20 cellular contexts compared by ENCODE assay signal in genomic region chr3:141104151-141104741, GRCh38. TPM values are rescaled to one million over a fixed set of nuclear protein-coding genes. Genes with fewer than 3 reads are reported as not detected.
A peak's percentile ranks its signal among the peaks of the same experiment; 100 is the strongest.
DNase-seq lines count a peak whose midpoint lies in the region; ATAC-seq and TF ChIP-seq lines count a peak whose summit lies in the region.
"Had no signal": no experiment of that assay in that cellular context is flagged by ENCODE, and none has a peak within 500 bp of the region (broad histone marks: within the 10 kb centered on the region; RNA-seq: fewer than 3 reads in every experiment).

No MANE protein-coding gene starts in this region.

- H3K9ac ChIP-seq in mammary epithelial cell (ENCODE audit: insufficient read depth, low read length) = no peak overlapping the region

- peak overlapping the region; percentile 1 for H3K27ac Mint-ChIP-seq in MCF 10A (ENCODE audit: low read depth, unreplicated experiment)
- H3K27ac Mint-ChIP-seq: activated CD4-positive, alpha-beta T cell treated with anti-CD3 and anti-CD28 coated beads for 36 hours; HFFc6; stimulated activated memory B cell treated with anti-CD40 and anti-IgM and Interleukin-4, amounts not matched to agents 10 μg/mL and 1 μg/mL and 100 μg/mL, for 72 hours had no signal

- H3K36me3 ChIP-seq in mammary epithelial cell (ENCODE audit: insufficient read depth, low read length) = no peaks in the 10 kb centered on the region
- H3K36me3 ChIP-seq in cardiac muscle cell = no peaks in the 10 kb centered on the region
- H3K36me3 ChIP-seq: tibial nerve had no signal

- no peaks in the 10 kb centered on the region for H4K20me1 ChIP-seq in mammary epithelial cell (ENCODE audit: insufficient read depth, low read length)

- H3K27ac ChIP-seq in mammary epithelial cell (ENCODE audit: insufficient read depth, low read depth, low read length) = no peak overlapping the region
- peak overlapping the region; percentile 83 for H3K27ac ChIP-seq in cardiac muscle cell
- H3K27ac ChIP-seq: C4-2B, coronary artery, SJCRH30, tibial nerve had no signal

- H3K27me3 ChIP-seq in mammary epithelial cell (ENCODE audit: insufficient read depth, low read length) (peaks cover 9% of the 10 kb centered on the region), cardiac muscle cell (no peaks in the 10 kb centered on the region)
- H3K27me3 ChIP-seq: SJCRH30, tibial nerve had no signal

- no peak for TF ChIP-seq CTCF in MCF 10A (IDR thresholded peaks at IDR 0.05; ENCODE audit: unreplicated experiment)
- TF ChIP-seq CTCF in mammary epithelial cell (conservative IDR thresholded peaks at IDR 0.05 in 1 of 2, IDR thresholded peaks at IDR 0.05 in 1 of 2; ENCODE audit: extremely low read depth in 1 of 2, insufficient read depth in 1 of 2, low read depth in 1 of 2, low read length in 2 of 2) = no peak
- TF ChIP-seq CTCF in cardiac muscle cell (IDR thresholded peaks at IDR 0.05; ENCODE audit: low read depth, low read length) = no peak

- no peak overlapping the region for H3K4me2 ChIP-seq in mammary epithelial cell (ENCODE audit: insufficient read depth, low read depth, low read length)

- H3K9me3 ChIP-seq in mammary epithelial cell (replicated peaks; ENCODE audit: insufficient read depth, low read length) (no peaks in the 10 kb centered on the region), cardiac muscle cell (ENCODE audit: low read depth) (no peaks in the 10 kb centered on the region)
- H3K9me3 ChIP-seq: mucosa of descending colon, SJCRH30, tibial nerve had no signal

- H3K4me1 ChIP-seq in mammary epithelial cell (ENCODE audit: insufficient read depth, low read length) (no peaks in the 10 kb centered on the region), cardiac muscle cell (ENCODE audit: low read depth) (peaks cover 53% of the 10 kb centered on the region)
- H3K4me1 ChIP-seq: tibial nerve had no signal

- WGBS in mammary epithelial cell (ENCODE audit: low coverage, missing lambda C conversion rate) = 22% methylated on average over 7 of the region's 10 CpGs

- no peak overlapping the region for H2AFZ ChIP-seq in mammary epithelial cell (ENCODE audit: low read depth, low read length)

- no peaks in the 10 kb centered on the region for H3K9me3 Mint-ChIP-seq in MCF 10A (ENCODE audit: unreplicated experiment)
- H3K9me3 Mint-ChIP-seq: HFFc6; stimulated activated memory B cell treated with anti-CD40 and anti-IgM and Interleukin-4, amounts not matched to agents 10 μg/mL and 1 μg/mL and 100 μg/mL, for 72 hours had no signal

- no peaks in the 10 kb centered on the region for H3K36me3 Mint-ChIP-seq in MCF 10A (ENCODE audit: insufficient read depth, unreplicated experiment)
- H3K36me3 Mint-ChIP-seq: stimulated activated memory B cell treated with anti-CD40 and anti-IgM and Interleukin-4, amounts not matched to agents 10 μg/mL and 1 μg/mL and 100 μg/mL, for 72 hours had no signal

- POLR2A ChIA-PET in MCF 10A (lab: Yijun Ruan, JAX) = no interaction called here

- H3K4me3 ChIP-seq in mammary epithelial cell (replicated peaks in 1 of 3; ENCODE audit: insufficient read depth in 1 of 3, low read depth in 2 of 3, low read length in 3 of 3) (no peak overlapping the region), cardiac muscle cell (no peak overlapping the region)
- H3K4me3 ChIP-seq: coronary artery, mucosa of descending colon, SJCRH30, tibial nerve had no signal

- dilution Hi-C loops in mammary epithelial cell (cut with HindIII; ENCODE audit: low sequenced_read_pairs) = loop anchor here (5.0 kb wide), 1 partner anchor 43 kb away; no protein-coding TSS in a partner anchor

- intact Hi-C loops in MCF 10A (cut with micrococcal nuclease) = no loop called here
- intact Hi-C loops in mammary epithelial cell (cut with micrococcal nuclease) = no loop called here

- no peak overlapping the region for H3K4me3 Mint-ChIP-seq in MCF 10A (ENCODE audit: unreplicated experiment)
- H3K4me3 Mint-ChIP-seq: activated CD4-positive, alpha-beta T cell treated with anti-CD3 and anti-CD28 coated beads for 36 hours; HFFc6; stimulated activated memory B cell treated with anti-CD40 and anti-IgM and Interleukin-4, amounts not matched to agents 10 μg/mL and 1 μg/mL and 100 μg/mL, for 72 hours had no signal

- CTCF ChIA-PET in MCF 10A (lab: Yijun Ruan, JAX) = interaction anchor here (0.7 to 5.6 kb wide), 11 partner anchors 9 to 1294 kb away, joined by 3 to 77 read pairs (median 4); no protein-coding TSS in a partner anchor
- CTCF ChIA-PET in mammary epithelial cell (lab: Charles Lee; ENCODE audit: low non-redundant PET) = no interaction called here

- BruUV-seq in MCF 10A (replicated peaks; lab: Mats Ljungman, UMichigan) (no TSS peak), mammary epithelial cell (replicated peaks; lab: Mats Ljungman, UMichigan) (no TSS peak)

- no peaks in the 10 kb centered on the region for H3K4me1 Mint-ChIP-seq in MCF 10A (ENCODE audit: insufficient read depth, unreplicated experiment)
- H3K4me1 Mint-ChIP-seq: activated CD4-positive, alpha-beta T cell treated with anti-CD3 and anti-CD28 coated beads for 36 hours; stimulated activated memory B cell treated with anti-CD40 and anti-IgM and Interleukin-4, amounts not matched to agents 10 μg/mL and 1 μg/mL and 100 μg/mL, for 72 hours had no signal

- no peaks in the 10 kb centered on the region for H3K79me2 ChIP-seq in mammary epithelial cell (ENCODE audit: insufficient read depth, low read length)

- DNase-seq in MCF 10A (ENCODE audit: unreplicated experiment) (no peak), mammary epithelial cell (no peak), cardiac muscle cell (ENCODE audit: low read depth in 1 of 2, low spot score in 1 of 2) (no peak), myocyte (ENCODE audit: low read depth) (peak; percentile 68), LoVo (ENCODE audit: low spot score) (no peak), HPDE6-E6E7 (ENCODE audit: extremely low spot score) (no peak)
- DNase-seq: activated CD4-positive, alpha-beta T cell treated with anti-CD3 and anti-CD28 coated beads for 36 hours; activated naive CD4-positive, alpha-beta T cell; DMS53; HFFc6; IMR-90; mucosa of descending colon had no signal

- no peaks in the 10 kb centered on the region for H3K27me3 Mint-ChIP-seq in MCF 10A (ENCODE audit: insufficient read depth, unreplicated experiment)

- in situ Hi-C loops in mammary epithelial cell (cut with MboI; ENCODE audit: low sequenced_read_pairs in 2 of 2) = loop anchor here in 1 of 2 donors (10.0 kb wide), 1 partner anchor 209 kb away; no protein-coding TSS in a partner anchor

- ATAC-seq in GM18909 (IDR thresholded peaks at IDR 0.05; ENCODE audit: poor library complexity, unreplicated experiment) (no peak), HG03521 (IDR thresholded peaks at IDR 0.05; ENCODE audit: unreplicated experiment) (no peak)
- ATAC-seq: activated CD4-positive, alpha-beta T cell treated with anti-CD3 and anti-CD28 coated beads for 36 hours; mucosa of descending colon; stimulated activated memory B cell treated with anti-CD40 and anti-IgM and Interleukin-4, amounts not matched to agents 10 μg/mL and 1 μg/mL and 100 μg/mL, for 72 hours had no signal

RNA-seq across cellular contexts. Expression of gene SPSB4, which starts 53.1 kb away (rescaled TPM):
- total RNA-seq in MCF 10A (2022) (not detected in 2 replicates), mammary epithelial cell (not detected), cardiac muscle cell (66.4 and 82.2 TPM in 2 replicates), myocyte (0.88 and 1.4 TPM in 2 replicates)
- polyA plus RNA-seq in mammary epithelial cell (not detected), cardiac muscle cell (57.0 and 58.3 TPM in 2 replicates)
- not detected for polyA minus RNA-seq in mammary epithelial cell
- 0.25 TPM for polyA plus RNA-seq in myocyte (2012)
- total RNA-seq: activated CD4-positive, alpha-beta T cell treated with anti-CD3 and anti-CD28 coated beads for 36 hours; HFFc6; IMR-90; T-helper 2 cell treated with Interferon-gamma antibody and Interleukin-4, amounts not matched to agents 100 ng/mL and 5 ng/mL, for 36 hours had no signal
- polyA plus RNA-seq: IMR-90 had no signal

Comparison
In these comparisons a context has a peak if more than half of its experiments do, and no peak if none do; other contexts are left out.
1. RNA of gene SPSB4, which starts 53.1 kb away (total RNA-seq): 66.4 to 82.2 TPM in cardiac muscle cell; 0.88 to 1.4 TPM in myocyte, not detected in mammary epithelial cell and not detected in MCF 10A; every median in the first group is over 10 times any median in the second.